1 cellular context compared by ENCODE assay signal in the genomic region with DNA sequence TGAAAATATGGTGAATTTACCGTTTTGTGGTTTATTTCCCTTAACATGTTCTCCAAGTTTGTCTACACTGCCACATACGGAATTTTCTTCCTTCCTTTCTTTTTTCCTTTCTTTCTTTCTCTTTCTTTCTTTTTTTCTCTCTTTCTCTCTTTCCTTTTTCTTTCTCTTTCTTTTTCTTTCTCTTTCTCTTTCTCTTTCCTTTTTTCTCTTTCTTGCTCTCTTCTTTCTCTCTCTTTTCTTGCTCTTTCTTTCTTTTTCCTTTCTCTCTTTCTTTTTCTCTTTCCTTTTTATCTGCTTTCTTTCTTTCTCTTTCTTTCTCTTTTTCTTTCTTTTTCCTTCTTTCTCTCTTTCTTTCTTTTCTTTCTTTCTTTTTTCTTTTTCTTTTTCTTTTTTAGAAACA.
TF ChIP-seq lines count a peak whose summit lies in the region.

No MANE protein-coding gene starts in this region.

TF ChIP-seq in endothelial cell of umbilical vein, 7 proteins besides CTCF, POLR2A, EP300 and RAD21 (continued from another document):
- TF ChIP-seq JUN (IDR thresholded peaks at IDR 0.05; ENCODE audit: borderline replicate concordance, insufficient read depth, insufficient read length, low read depth): no peak
